In genomic region chr5:18605186-18605585, GRCh38 we compare ENCODE assay signal across 22 cellular contexts.
"Had no signal": no experiment of that assay in that cellular context is flagged by ENCODE, and none has a peak within 500 bp of the region (broad histone marks: within the 10 kb centered on the region; RNA-seq: fewer than 3 reads in every experiment).

No MANE protein-coding gene starts in this region.

- H3K36me3 ChIP-seq: colonic mucosa, esophagus squamous epithelium, gastroesophageal sphincter, left ventricle myocardium inferior, lower lobe of right lung, neural progenitor cell, ovary, right atrium auricular region, sigmoid colon had no signal

- H3K27ac ChIP-seq: colonic mucosa, esophagus squamous epithelium, gastroesophageal sphincter, left ventricle myocardium inferior, lower lobe of right lung, neural progenitor cell, ovary, right atrium auricular region, sigmoid colon, skin epidermis had no signal

- H3K4me1 ChIP-seq: colonic mucosa, esophagus squamous epithelium, gastroesophageal sphincter, left ventricle myocardium inferior, lower lobe of right lung, neural progenitor cell, right atrium auricular region, sigmoid colon had no signal

- H3K27me3 Mint-ChIP-seq: effector memory CD8-positive, alpha-beta T cell; memory B cell; natural killer cell treated with Interleukin-12 subunit alpha and Interleukin-12 subunit beta and Interleukin-15 and Interleukin-18, amount 100 ng/mL, for 72 hours had no signal

- H3K36me3 Mint-ChIP-seq: immature natural killer cell; memory B cell; natural killer cell treated with Interleukin-12 subunit alpha and Interleukin-12 subunit beta and Interleukin-15 and Interleukin-18, amount 100 ng/mL, for 72 hours; neural progenitor cell had no signal

- DNase-seq: colonic mucosa; effector memory CD8-positive, alpha-beta T cell; esophagus squamous epithelium; foreskin fibroblast; glutamatergic neuron; immature natural killer cell; left ventricle myocardium inferior; lower lobe of right lung; midbrain; nucleus accumbens; ovary; sigmoid colon; stimulated activated CD4-positive, alpha-beta T cell treated with anti-CD3 and anti-CD28 coated beads, Interleukin-2, amount 100 ng/mL, for 24 hours; stimulated activated CD4-positive, alpha-beta T cell treated with anti-CD3 and anti-CD28 coated beads, Interleukin-4, amount 100 ng/mL, for 4 hours; stimulated activated naive CD4-positive, alpha-beta T cell; trophoblast cell had no signal

- H3K4me2 ChIP-seq: neural progenitor cell had no signal

- H3K27me3 ChIP-seq: colonic mucosa, esophagus squamous epithelium, gastroesophageal sphincter, neural progenitor cell, ovary, right atrium auricular region, sigmoid colon had no signal

- ATAC-seq: effector memory CD8-positive, alpha-beta T cell; gastroesophageal sphincter; lower lobe of right lung; natural killer cell treated with Interleukin-12 subunit alpha and Interleukin-12 subunit beta and Interleukin-15 and Interleukin-18, amount 100 ng/mL, for 72 hours had no signal

- H3K27ac Mint-ChIP-seq: effector memory CD8-positive, alpha-beta T cell; immature natural killer cell; memory B cell; natural killer cell treated with Interleukin-12 subunit alpha and Interleukin-12 subunit beta and Interleukin-15 and Interleukin-18, amount 100 ng/mL, for 72 hours; neural progenitor cell had no signal

- H3K4me3 Mint-ChIP-seq: effector memory CD8-positive, alpha-beta T cell; immature natural killer cell; memory B cell; natural killer cell treated with Interleukin-12 subunit alpha and Interleukin-12 subunit beta and Interleukin-15 and Interleukin-18, amount 100 ng/mL, for 72 hours; neural progenitor cell had no signal

- H3K4me1 Mint-ChIP-seq: immature natural killer cell, memory B cell, neural progenitor cell had no signal

- H3K9ac ChIP-seq: neural progenitor cell had no signal

- H3K9me3 Mint-ChIP-seq: effector memory CD8-positive, alpha-beta T cell; memory B cell; neural progenitor cell had no signal

- H3K4me3 ChIP-seq: colonic mucosa, esophagus squamous epithelium, gastroesophageal sphincter, left ventricle myocardium inferior, lower lobe of right lung, neural progenitor cell, ovary, right atrium auricular region, sigmoid colon, skin epidermis had no signal
